In the genomic region with DNA sequence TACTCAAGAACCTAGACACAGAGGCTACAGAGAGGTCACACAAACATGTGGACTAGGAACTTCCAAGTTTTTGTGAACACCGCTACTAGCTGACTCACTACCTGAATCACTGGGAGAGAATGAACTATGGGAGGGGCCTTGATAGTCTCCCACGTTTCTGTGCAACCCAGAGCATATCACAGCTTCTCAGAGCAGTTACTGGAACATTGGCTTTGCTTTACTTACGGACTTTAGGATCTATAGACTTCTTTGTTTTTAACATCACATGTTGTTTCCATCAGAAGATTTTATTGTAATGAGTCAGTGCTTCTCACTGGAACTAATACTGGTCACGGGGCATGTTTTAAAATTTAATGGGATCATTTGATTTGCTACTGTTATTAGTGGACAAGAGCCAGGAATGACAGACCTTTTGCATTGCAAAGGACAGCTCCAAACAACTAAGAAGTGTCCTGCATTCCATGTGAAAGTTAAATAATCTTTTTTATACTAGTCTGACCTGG, we compare ENCODE assay signal across 11 cellular contexts. TPM values are rescaled to one million over a fixed set of nuclear protein-coding genes. Genes with fewer than 3 reads are reported as not detected.
A peak's percentile ranks its signal among the peaks of the same experiment; 100 is the strongest.
DNase-seq lines count a peak whose midpoint lies in the region; ATAC-seq and TF ChIP-seq lines count a peak whose summit lies in the region.
"Had no signal": no experiment of that assay in that cellular context is flagged by ENCODE, and none has a peak within 500 bp of the region (broad histone marks: within the 10 kb centered on the region; RNA-seq: fewer than 3 reads in every experiment).

No MANE protein-coding gene starts in this region.

- H3K27me3 ChIP-seq in thoracic aorta (replicated peaks; ENCODE audit: insufficient read depth): no peaks in the 10 kb centered on the region
- peaks cover 4% of the 10 kb centered on the region for H3K27me3 ChIP-seq in effector memory CD4-positive, alpha-beta T cell (replicated peaks; ENCODE audit: control insufficient read depth, insufficient read depth, low read length, poor library complexity, severe bottlenecking)

- no peaks in the 10 kb centered on the region for H3K36me3 ChIP-seq in thoracic aorta
- H3K36me3 ChIP-seq in effector memory CD4-positive, alpha-beta T cell (ENCODE audit: control insufficient read depth, insufficient read depth, low read length): no peaks in the 10 kb centered on the region

- peak; percentile 78 for ATAC-seq in thoracic aorta (ENCODE audit: insufficient number of reproducible peaks, low FRiP score, low read depth)
- no peak for ATAC-seq in GM18873 (IDR thresholded peaks at IDR 0.05; ENCODE audit: low FRiP score, unreplicated experiment)

- peaks cover 0 to 23% of the 10 kb centered on the region in 2 donors for H3K4me1 ChIP-seq in thoracic aorta (ENCODE audit: control insufficient read depth in 1 of 2, low read depth in 2 of 2)
- H3K4me1 ChIP-seq in effector memory CD4-positive, alpha-beta T cell (ENCODE audit: control insufficient read depth, insufficient read depth, low read length, poor library complexity, severe bottlenecking): no peaks in the 10 kb centered on the region

- H3K4me3 ChIP-seq in astrocyte of the cerebellum (ENCODE audit: low read depth, low read length) (no peak overlapping the region), thoracic aorta (no peak overlapping the region)
- no peak overlapping the region for H3K4me3 ChIP-seq in effector memory CD4-positive, alpha-beta T cell (ENCODE audit: insufficient read depth, low read depth, low read length, poor library complexity, severe bottlenecking)

- no peak for TF ChIP-seq CTCF in astrocyte of the cerebellum (IDR thresholded peaks at IDR 0.05; ENCODE audit: low read depth, low read length, missing control alignments)
- TF ChIP-seq CTCF in thoracic aorta (IDR thresholded peaks at IDR 0.05): no peak

- no peaks in the 10 kb centered on the region for H3K9me3 ChIP-seq in thoracic aorta
- H3K9me3 ChIP-seq in effector memory CD4-positive, alpha-beta T cell (ENCODE audit: control insufficient read depth, low read length): no peaks in the 10 kb centered on the region

- H3K27ac ChIP-seq in thoracic aorta: peak overlapping the region; percentile 16 to 25
- H3K27ac ChIP-seq in effector memory CD4-positive, alpha-beta T cell (ENCODE audit: insufficient read depth, low read length, poor library complexity, severe bottlenecking): no peak overlapping the region

- peak; percentile 61 for DNase-seq in HPDE6-E6E7 (ENCODE audit: extremely low spot score)
- DNase-seq in astrocyte of the cerebellum (ENCODE audit: low read depth): peak; percentile 96
- DNase-seq in islet precursor cell: peak; percentile 78
- DNase-seq in thoracic aorta (ENCODE audit: low spot score): peak; percentile 4
- DNase-seq in effector memory CD4-positive, alpha-beta T cell: no peak
- no peak for DNase-seq in T-helper 2 cell
- no peak for DNase-seq in NCI-H774 (lab: John Stamatoyannopoulos, UW)
- DNase-seq: activated T-cell treated with anti-CD3 and anti-CD28 coated beads, Interleukin-2, amount 50 U/mL, for 48 hours; endodermal cell; NCI-H2171 had no signal

- in situ Hi-C loops in astrocyte of the cerebellum (cut with HindIII; ENCODE audit: low sequenced_read_pairs): no loop called here

RNA-seq across cellular contexts. Expression of a gene that starts 35.6 kb away (rescaled TPM):
- total RNA-seq in thoracic aorta: under 1 TPM in 1 of 2 donors, not detected in 1; 0.63 TPM
- total RNA-seq: endodermal cell had no signal

Comparison
In these comparisons a context has a peak if more than half of its experiments do, and no peak if none do; other contexts are left out.
1. DNase-seq: peak in HPDE6-E6E7 (single experiment), astrocyte of the cerebellum (single experiment), islet precursor cell (single experiment) and thoracic aorta (single experiment); none in effector memory CD4-positive, alpha-beta T cell (0 of 3), T-helper 2 cell (0 of 5) and NCI-H774 (single experiment).